2 cellular contexts compared by ENCODE assay signal in genomic region chr4:178322524-178323183, GRCh38.
TF ChIP-seq lines count a peak whose summit lies in the region.

No MANE protein-coding gene starts in this region.

TF ChIP-seq in liver, 16 proteins besides CTCF, POLR2A, EP300 and RAD21 (continued from another document):
- peak; percentile 74 for TF ChIP-seq REST (IDR thresholded peaks at IDR 0.05)
- TF ChIP-seq HNF4G (IDR thresholded peaks at IDR 0.05) = no peak
- TF ChIP-seq MAX (IDR thresholded peaks at IDR 0.05) = no peak
- peak; percentile 8 for TF ChIP-seq FOXA1 (IDR thresholded peaks at IDR 0.05)
- peak in 1 of 2 donors; percentile 7 for TF ChIP-seq EGR1 (IDR thresholded peaks at IDR 0.05; ENCODE audit: low read depth in 2 of 2)
- TF ChIP-seq NR2F2 (IDR thresholded peaks at IDR 0.05) = no peak
- peak in 1 of 2 donors; percentile 60 for TF ChIP-seq RXRA (IDR thresholded peaks at IDR 0.05)
- no peak for TF ChIP-seq FOXA2 (IDR thresholded peaks at IDR 0.05)

TF ChIP-seq in HepG2, 621 proteins besides CTCF, POLR2A, EP300 and RAD21 (continued from another document):
- TF ChIP-seq ZBTB37 (CRISPR knock-in tag; IDR thresholded peaks at IDR 0.05) (no peak), GTF2F1 (IDR thresholded peaks at IDR 0.05; ENCODE audit: low read length) (no peak), ZNF142 (CRISPR knock-in tag; IDR thresholded peaks at IDR 0.05) (no peak)
